Comparison of ENCODE assay signal across 1 cellular context in the genomic region with DNA sequence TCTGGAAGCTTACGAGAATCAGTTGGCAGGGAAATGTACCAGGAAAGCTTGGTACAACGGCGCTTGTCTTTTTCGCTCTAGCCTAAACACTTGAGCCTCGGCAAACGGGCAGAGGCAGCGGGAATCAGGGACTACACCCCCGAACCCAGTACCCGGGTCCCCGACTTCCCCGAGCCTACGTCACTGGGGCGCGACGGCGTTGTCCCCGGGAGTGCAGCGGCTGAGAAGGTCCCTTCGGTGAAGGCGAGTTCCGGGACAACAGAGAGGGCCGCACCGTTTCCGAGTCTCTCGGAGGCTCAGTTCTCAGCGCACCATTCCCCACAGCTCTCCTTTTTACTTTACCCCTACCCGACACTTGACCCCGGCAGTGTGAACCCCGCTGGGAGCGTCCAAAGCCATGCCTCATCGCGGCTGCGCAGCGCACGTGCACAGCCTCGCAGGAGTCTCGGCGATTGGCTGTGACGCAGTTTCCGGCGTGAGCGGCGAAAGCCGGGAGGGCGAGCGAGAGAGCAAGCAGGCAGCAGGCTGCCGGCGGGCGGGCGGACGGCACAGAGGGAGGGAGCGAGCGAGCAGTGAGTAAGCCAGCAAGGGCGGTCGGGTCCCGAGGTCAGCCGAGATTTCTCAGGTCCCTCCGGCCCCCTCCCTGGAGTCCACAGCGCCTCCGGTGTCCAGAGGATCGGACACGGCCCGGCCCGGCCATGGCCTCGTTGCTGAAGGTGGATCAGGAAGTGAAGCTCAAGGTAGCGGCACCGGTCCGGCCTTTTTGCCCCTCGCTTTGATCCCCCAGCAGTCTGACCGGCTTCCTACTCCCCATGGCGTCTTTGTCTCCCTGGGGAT.
A peak's percentile ranks its signal among the peaks of the same experiment; 100 is the strongest.
TF ChIP-seq lines count a peak whose summit lies in the region.

A gene with protein sequence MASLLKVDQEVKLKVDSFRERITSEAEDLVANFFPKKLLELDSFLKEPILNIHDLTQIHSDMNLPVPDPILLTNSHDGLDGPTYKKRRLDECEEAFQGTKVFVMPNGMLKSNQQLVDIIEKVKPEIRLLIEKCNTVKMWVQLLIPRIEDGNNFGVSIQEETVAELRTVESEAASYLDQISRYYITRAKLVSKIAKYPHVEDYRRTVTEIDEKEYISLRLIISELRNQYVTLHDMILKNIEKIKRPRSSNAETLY (plus strand): TSS at position 464 of the 837 bp plus-strand sequence. CDS start 235 bp downstream, at position 699.

TF ChIP-seq in K562, 482 proteins besides CTCF, POLR2A, EP300 and RAD21 (continued from another document and continues in another):
- TF ChIP-seq, protein P1, sequence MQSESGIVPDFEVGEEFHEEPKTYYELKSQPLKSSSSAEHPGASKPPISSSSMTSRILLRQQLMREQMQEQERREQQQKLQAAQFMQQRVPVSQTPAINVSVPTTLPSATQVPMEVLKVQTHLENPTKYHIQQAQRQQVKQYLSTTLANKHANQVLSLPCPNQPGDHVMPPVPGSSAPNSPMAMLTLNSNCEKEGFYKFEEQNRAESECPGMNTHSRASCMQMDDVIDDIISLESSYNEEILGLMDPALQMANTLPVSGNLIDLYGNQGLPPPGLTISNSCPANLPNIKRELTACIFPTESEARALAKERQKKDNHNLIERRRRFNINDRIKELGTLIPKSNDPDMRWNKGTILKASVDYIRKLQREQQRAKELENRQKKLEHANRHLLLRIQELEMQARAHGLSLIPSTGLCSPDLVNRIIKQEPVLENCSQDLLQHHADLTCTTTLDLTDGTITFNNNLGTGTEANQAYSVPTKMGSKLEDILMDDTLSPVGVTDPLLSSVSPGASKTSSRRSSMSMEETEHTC (IDR thresholded peaks at IDR 0.05) = no peak
- TF ChIP-seq SNIP1 (IDR thresholded peaks at IDR 0.05; ENCODE audit: low read depth) = no peak
- TF ChIP-seq, protein P2, sequence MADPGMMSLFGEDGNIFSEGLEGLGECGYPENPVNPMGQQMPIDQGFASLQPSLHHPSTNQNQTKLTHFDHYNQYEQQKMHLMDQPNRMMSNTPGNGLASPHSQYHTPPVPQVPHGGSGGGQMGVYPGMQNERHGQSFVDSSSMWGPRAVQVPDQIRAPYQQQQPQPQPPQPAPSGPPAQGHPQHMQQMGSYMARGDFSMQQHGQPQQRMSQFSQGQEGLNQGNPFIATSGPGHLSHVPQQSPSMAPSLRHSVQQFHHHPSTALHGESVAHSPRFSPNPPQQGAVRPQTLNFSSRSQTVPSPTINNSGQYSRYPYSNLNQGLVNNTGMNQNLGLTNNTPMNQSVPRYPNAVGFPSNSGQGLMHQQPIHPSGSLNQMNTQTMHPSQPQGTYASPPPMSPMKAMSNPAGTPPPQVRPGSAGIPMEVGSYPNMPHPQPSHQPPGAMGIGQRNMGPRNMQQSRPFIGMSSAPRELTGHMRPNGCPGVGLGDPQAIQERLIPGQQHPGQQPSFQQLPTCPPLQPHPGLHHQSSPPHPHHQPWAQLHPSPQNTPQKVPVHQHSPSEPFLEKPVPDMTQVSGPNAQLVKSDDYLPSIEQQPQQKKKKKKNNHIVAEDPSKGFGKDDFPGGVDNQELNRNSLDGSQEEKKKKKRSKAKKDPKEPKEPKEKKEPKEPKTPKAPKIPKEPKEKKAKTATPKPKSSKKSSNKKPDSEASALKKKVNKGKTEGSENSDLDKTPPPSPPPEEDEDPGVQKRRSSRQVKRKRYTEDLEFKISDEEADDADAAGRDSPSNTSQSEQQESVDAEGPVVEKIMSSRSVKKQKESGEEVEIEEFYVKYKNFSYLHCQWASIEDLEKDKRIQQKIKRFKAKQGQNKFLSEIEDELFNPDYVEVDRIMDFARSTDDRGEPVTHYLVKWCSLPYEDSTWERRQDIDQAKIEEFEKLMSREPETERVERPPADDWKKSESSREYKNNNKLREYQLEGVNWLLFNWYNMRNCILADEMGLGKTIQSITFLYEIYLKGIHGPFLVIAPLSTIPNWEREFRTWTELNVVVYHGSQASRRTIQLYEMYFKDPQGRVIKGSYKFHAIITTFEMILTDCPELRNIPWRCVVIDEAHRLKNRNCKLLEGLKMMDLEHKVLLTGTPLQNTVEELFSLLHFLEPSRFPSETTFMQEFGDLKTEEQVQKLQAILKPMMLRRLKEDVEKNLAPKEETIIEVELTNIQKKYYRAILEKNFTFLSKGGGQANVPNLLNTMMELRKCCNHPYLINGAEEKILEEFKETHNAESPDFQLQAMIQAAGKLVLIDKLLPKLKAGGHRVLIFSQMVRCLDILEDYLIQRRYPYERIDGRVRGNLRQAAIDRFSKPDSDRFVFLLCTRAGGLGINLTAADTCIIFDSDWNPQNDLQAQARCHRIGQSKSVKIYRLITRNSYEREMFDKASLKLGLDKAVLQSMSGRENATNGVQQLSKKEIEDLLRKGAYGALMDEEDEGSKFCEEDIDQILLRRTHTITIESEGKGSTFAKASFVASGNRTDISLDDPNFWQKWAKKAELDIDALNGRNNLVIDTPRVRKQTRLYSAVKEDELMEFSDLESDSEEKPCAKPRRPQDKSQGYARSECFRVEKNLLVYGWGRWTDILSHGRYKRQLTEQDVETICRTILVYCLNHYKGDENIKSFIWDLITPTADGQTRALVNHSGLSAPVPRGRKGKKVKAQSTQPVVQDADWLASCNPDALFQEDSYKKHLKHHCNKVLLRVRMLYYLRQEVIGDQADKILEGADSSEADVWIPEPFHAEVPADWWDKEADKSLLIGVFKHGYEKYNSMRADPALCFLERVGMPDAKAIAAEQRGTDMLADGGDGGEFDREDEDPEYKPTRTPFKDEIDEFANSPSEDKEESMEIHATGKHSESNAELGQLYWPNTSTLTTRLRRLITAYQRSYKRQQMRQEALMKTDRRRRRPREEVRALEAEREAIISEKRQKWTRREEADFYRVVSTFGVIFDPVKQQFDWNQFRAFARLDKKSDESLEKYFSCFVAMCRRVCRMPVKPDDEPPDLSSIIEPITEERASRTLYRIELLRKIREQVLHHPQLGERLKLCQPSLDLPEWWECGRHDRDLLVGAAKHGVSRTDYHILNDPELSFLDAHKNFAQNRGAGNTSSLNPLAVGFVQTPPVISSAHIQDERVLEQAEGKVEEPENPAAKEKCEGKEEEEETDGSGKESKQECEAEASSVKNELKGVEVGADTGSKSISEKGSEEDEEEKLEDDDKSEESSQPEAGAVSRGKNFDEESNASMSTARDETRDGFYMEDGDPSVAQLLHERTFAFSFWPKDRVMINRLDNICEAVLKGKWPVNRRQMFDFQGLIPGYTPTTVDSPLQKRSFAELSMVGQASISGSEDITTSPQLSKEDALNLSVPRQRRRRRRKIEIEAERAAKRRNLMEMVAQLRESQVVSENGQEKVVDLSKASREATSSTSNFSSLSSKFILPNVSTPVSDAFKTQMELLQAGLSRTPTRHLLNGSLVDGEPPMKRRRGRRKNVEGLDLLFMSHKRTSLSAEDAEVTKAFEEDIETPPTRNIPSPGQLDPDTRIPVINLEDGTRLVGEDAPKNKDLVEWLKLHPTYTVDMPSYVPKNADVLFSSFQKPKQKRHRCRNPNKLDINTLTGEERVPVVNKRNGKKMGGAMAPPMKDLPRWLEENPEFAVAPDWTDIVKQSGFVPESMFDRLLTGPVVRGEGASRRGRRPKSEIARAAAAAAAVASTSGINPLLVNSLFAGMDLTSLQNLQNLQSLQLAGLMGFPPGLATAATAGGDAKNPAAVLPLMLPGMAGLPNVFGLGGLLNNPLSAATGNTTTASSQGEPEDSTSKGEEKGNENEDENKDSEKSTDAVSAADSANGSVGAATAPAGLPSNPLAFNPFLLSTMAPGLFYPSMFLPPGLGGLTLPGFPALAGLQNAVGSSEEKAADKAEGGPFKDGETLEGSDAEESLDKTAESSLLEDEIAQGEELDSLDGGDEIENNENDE (IDR thresholded peaks at IDR 0.05; ENCODE audit: low read depth, low read length) = no peak
- no peak for TF ChIP-seq FOXA1 (IDR thresholded peaks at IDR 0.05; ENCODE audit: borderline replicate concordance)
- peak; percentile 45 for TF ChIP-seq RNF2 (IDR thresholded peaks at IDR 0.05)
- TF ChIP-seq IFI16 (CRISPR knock-in tag; IDR thresholded peaks at IDR 0.05) = no peak
- no peak for TF ChIP-seq ZNF561 (CRISPR knock-in tag; conservative IDR thresholded peaks at IDR 0.05)
- TF ChIP-seq, protein P3, sequence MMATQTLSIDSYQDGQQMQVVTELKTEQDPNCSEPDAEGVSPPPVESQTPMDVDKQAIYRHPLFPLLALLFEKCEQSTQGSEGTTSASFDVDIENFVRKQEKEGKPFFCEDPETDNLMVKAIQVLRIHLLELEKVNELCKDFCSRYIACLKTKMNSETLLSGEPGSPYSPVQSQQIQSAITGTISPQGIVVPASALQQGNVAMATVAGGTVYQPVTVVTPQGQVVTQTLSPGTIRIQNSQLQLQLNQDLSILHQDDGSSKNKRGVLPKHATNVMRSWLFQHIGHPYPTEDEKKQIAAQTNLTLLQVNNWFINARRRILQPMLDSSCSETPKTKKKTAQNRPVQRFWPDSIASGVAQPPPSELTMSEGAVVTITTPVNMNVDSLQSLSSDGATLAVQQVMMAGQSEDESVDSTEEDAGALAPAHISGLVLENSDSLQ (IDR thresholded peaks at IDR 0.05) = no peak
- TF ChIP-seq KLF13 (tag; IDR thresholded peaks at IDR 0.05; ENCODE audit: borderline replicate concordance, low read depth) = no peak
- TF ChIP-seq, protein P4, sequence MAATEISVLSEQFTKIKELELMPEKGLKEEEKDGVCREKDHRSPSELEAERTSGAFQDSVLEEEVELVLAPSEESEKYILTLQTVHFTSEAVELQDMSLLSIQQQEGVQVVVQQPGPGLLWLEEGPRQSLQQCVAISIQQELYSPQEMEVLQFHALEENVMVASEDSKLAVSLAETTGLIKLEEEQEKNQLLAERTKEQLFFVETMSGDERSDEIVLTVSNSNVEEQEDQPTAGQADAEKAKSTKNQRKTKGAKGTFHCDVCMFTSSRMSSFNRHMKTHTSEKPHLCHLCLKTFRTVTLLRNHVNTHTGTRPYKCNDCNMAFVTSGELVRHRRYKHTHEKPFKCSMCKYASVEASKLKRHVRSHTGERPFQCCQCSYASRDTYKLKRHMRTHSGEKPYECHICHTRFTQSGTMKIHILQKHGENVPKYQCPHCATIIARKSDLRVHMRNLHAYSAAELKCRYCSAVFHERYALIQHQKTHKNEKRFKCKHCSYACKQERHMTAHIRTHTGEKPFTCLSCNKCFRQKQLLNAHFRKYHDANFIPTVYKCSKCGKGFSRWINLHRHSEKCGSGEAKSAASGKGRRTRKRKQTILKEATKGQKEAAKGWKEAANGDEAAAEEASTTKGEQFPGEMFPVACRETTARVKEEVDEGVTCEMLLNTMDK (IDR thresholded peaks at IDR 0.05; ENCODE audit: borderline replicate concordance, insufficient read depth, low read depth, low read length, poor library complexity, severe bottlenecking) = no peak
- no peak for TF ChIP-seq HNRNPUL1 (IDR thresholded peaks at IDR 0.05; ENCODE audit: low read length)
- TF ChIP-seq ZNF75A (CRISPR knock-in tag; IDR thresholded peaks at IDR 0.05) = no peak
- TF ChIP-seq, protein P5, sequence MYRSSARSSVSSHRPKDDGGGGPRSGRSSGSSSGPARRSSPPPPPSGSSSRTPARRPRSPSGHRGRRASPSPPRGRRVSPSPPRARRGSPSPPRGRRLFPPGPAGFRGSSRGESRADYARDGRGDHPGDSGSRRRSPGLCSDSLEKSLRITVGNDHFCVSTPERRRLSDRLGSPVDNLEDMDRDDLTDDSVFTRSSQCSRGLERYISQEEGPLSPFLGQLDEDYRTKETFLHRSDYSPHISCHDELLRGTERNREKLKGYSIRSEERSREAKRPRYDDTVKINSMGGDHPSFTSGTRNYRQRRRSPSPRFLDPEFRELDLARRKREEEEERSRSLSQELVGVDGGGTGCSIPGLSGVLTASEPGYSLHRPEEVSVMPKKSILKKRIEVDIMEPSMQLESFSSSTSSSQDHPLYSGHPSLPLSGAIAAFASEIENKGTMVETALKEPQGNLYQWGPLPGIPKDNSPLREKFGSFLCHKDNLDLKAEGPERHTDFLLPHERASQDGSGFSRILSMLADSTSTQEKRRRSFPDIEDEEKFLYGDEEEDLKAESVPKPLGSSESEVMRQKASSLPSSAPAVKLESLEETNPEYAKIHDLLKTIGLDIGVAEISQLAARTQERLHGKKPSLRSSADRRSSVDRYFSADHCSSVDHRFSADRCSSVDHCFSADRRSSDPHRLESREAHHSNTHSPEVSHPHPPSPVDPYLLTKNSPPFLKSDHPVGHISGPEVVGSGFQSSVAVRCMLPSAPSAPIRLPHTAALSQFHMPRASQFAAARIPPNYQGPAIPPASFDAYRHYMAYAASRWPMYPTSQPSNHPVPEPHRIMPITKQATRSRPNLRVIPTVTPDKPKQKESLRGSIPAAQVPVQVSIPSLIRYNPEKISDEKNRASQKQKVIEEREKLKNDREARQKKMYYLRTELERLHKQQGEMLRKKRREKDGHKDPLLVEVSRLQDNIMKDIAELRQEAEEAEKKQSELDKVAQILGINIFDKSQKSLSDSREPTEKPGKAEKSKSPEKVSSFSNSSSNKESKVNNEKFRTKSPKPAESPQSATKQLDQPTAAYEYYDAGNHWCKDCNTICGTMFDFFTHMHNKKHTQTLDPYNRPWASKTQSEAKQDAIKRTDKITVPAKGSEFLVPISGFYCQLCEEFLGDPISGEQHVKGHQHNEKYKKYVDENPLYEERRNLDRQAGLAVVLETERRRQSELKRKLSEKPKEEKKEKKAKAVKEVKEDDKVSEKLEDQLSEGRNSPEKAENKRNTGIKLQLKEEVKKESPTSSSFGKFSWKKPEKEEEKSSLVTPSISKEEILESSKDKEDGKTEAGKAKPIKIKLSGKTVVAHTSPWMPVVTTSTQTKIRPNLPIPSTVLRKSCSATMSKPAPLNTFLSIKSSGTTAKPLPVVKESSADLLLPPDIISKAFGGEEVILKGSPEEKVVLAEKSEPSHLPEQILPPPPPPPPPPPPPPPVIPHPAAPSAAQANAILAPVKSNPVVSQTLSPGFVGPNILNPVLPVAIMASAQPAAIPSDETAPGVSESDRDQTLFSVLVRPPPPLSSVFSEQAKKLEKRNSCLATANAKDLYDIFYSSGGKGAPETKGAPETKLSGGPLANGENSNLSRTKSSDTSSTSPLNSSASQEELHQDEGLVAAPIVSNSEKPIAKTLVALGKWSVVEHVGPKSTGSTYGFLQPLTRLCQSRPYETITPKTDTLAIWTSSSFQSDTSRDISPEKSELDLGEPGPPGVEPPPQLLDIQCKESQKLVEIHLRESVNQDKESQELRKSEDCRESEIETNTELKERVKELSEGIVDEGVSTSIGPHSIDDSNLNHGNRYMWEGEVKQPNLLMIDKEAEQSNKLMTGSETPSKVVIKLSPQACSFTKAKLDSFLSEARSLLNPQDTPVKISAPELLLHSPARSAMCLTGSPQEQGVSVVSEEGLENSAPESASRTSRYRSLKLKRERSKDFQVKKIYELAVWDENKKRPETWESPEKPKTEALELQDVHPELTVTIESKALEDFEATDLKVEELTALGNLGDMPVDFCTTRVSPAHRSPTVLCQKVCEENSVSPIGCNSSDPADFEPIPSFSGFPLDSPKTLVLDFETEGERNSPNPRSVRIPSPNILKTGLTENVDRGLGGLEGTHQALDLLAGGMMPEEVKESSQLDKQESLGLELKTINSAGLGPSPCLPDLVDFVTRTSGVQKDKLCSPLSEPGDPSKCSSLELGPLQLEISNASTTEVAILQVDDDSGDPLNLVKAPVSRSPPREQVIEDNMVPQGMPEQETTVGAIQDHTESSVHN (IDR thresholded peaks at IDR 0.05; ENCODE audit: borderline replicate concordance in 1 of 2, low read depth in 1 of 2) = 0 out of 4 replicates have a peak, but pooled peaks of 1 of the 2 experiments have one; percentile 24
- TF ChIP-seq NCOA4 (IDR thresholded peaks at IDR 0.05; ENCODE audit: partially characterized antibody) = no peak
- TF ChIP-seq, protein P6, sequence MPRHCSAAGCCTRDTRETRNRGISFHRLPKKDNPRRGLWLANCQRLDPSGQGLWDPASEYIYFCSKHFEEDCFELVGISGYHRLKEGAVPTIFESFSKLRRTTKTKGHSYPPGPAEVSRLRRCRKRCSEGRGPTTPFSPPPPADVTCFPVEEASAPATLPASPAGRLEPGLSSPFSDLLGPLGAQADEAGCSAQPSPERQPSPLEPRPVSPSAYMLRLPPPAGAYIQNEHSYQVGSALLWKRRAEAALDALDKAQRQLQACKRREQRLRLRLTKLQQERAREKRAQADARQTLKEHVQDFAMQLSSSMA (CRISPR knock-in tag; IDR thresholded peaks at IDR 0.05) = no peak
- no peak for TF ChIP-seq TAL1 (IDR thresholded peaks at IDR 0.05)
- TF ChIP-seq HDAC3 (IDR thresholded peaks at IDR 0.05; ENCODE audit: borderline replicate concordance, partially characterized antibody) = peak; percentile 18
